Comparison of ENCODE assay signal across 20 cellular contexts in genomic region chr17:72191901-72192300, GRCh38.
DNase-seq lines count a peak whose midpoint lies in the region; ATAC-seq and TF ChIP-seq lines count a peak whose summit lies in the region.
"Had no signal": no experiment of that assay in that cellular context is flagged by ENCODE, and none has a peak within 500 bp of the region (broad histone marks: within the 10 kb centered on the region; RNA-seq: fewer than 3 reads in every experiment).

No MANE protein-coding gene starts in this region.

- no peaks in the 10 kb centered on the region for H3K27me3 ChIP-seq in NT2/D1 (ENCODE audit: insufficient read depth, insufficient read length)
- H3K27me3 ChIP-seq in lower lobe of right lung (ENCODE audit: low read depth) = no peaks in the 10 kb centered on the region
- H3K27me3 ChIP-seq in tibial nerve = no peaks in the 10 kb centered on the region
- H3K27me3 ChIP-seq: vagina had no signal

- H3K27ac ChIP-seq in lower lobe of right lung (peak overlapping the region; percentile 49), tibial nerve (peak overlapping the region in 1 of 4 donors; percentile 27)
- H3K27ac ChIP-seq: psoas muscle, vagina had no signal

- DNase-seq in NT2/D1 (ENCODE audit: low read depth, low spot score) (peak; percentile 16), fibroblast of villous mesenchyme (ENCODE audit: low read depth) (peak; percentile 74), lower lobe of right lung (no peak), tibial nerve (ENCODE audit: low spot score in 2 of 2) (peak; percentile 34 to 55), NCI-H187 (lab: John Stamatoyannopoulos, UW) (no peak), erythroblast (lab: John Stamatoyannopoulos, UW) (no peak), left colon (no peak)
- DNase-seq in stimulated activated naive CD4-positive, alpha-beta T cell treated with Interleukin-2 at 50 U/mL for 16 hours (lab: John Stamatoyannopoulos, UW) = no peak
- DNase-seq: activated CD4-positive, alpha-beta T cell treated with anti-CD3 and anti-CD28 coated beads for 48 hours; activated naive CD4-positive, alpha-beta T cell treated with anti-CD3 and anti-CD28 coated beads, Interleukin-2, amount 10 ng/mL, durations not matched to agents 7 days and 5 days; central memory CD4-positive, alpha-beta T cell; dermis blood vessel endothelial cell; Karpas-422; NCI-H1694; NCI-H526 treated with DMSO at 0.1 percent for 48 hours; small intestine; T-helper 2 cell had no signal

- peak; percentile 62 to 70 for ATAC-seq in lower lobe of right lung
- ATAC-seq in left colon = no peak

- H3K36me3 ChIP-seq in NT2/D1 (ENCODE audit: insufficient read depth, insufficient read length, low read length) = no peaks in the 10 kb centered on the region
- no peaks in the 10 kb centered on the region for H3K36me3 ChIP-seq in lower lobe of right lung
- no peaks in the 10 kb centered on the region for H3K36me3 ChIP-seq in tibial nerve
- H3K36me3 ChIP-seq: HAP-1, vagina had no signal

- TF ChIP-seq EP300 in tibial nerve (IDR thresholded peaks at IDR 0.05) = peak in 1 of 2 donors; percentile 32

- H3K9me3 ChIP-seq in NT2/D1 (ENCODE audit: insufficient read depth, low read length) (no peaks in the 10 kb centered on the region), lower lobe of right lung (no peaks in the 10 kb centered on the region), tibial nerve (peaks cover 0 to 7% (median 0%) of the 10 kb centered on the region in 4 donors)
- H3K9me3 ChIP-seq: HAP-1, psoas muscle, vagina had no signal

- H3K4me1 ChIP-seq in NT2/D1 (ENCODE audit: insufficient read depth, insufficient read length) = no peaks in the 10 kb centered on the region
- no peaks in the 10 kb centered on the region for H3K4me1 ChIP-seq in lower lobe of right lung
- peaks cover 0 to 19% (median 0%) of the 10 kb centered on the region in 4 donors for H3K4me1 ChIP-seq in tibial nerve
- H3K4me1 ChIP-seq: HAP-1, psoas muscle, vagina had no signal

- TF ChIP-seq POLR2A in tibial nerve (IDR thresholded peaks at IDR 0.05) (no peak), erythroblast (IDR thresholded peaks at IDR 0.05; ENCODE audit: low read length) (no peak)

- TF ChIP-seq CTCF in fibroblast of villous mesenchyme (IDR thresholded peaks at IDR 0.05; ENCODE audit: insufficient read depth, low read depth, low read length) (no peak), lower lobe of right lung (IDR thresholded peaks at IDR 0.05) (no peak), tibial nerve (IDR thresholded peaks at IDR 0.05) (no peak)

- intact Hi-C loops in lower lobe of right lung (cut with DNase I) = no loop called here
- intact Hi-C loops in left colon (cut with DNase I, micrococcal nuclease) = no loop called here

- H3K9ac ChIP-seq in NT2/D1 (ENCODE audit: insufficient read length, low read depth) = no peak overlapping the region

- H3K4me3 ChIP-seq in NT2/D1 (ENCODE audit: insufficient read length, low read depth) (no peak overlapping the region), fibroblast of villous mesenchyme (ENCODE audit: low read depth, low read length) (no peak overlapping the region), lower lobe of right lung (no peak overlapping the region), tibial nerve (no peak overlapping the region)
- H3K4me3 ChIP-seq: HAP-1, psoas muscle, vagina had no signal

- WGBS in tibial nerve, 2 donors = 41 to 60% methylated on average over 6 of the region's 6 CpGs

Comparison
In these comparisons a context has a peak if more than half of its experiments do, and no peak if none do; other contexts are left out.
1. DNase-seq: peak in NT2/D1 (single experiment), fibroblast of villous mesenchyme (single experiment) and tibial nerve (2 of 2); none in lower lobe of right lung (single experiment), NCI-H187 (0 of 2), erythroblast (0 of 2), left colon (0 of 2) and stimulated activated naive CD4-positive, alpha-beta T cell treated with Interleukin-2 at 50 U/mL for 16 hours (single experiment).